In genomic region chr17:76018801-76019200, GRCh38 we compare ENCODE assay signal across 7 cellular contexts. TPM values are rescaled to one million over a fixed set of nuclear protein-coding genes. Genes with fewer than 3 reads are reported as not detected.
"Had no signal": no experiment of that assay in that cellular context is flagged by ENCODE, and none has a peak within 500 bp of the region (broad histone marks: within the 10 kb centered on the region; RNA-seq: fewer than 3 reads in every experiment).

No MANE protein-coding gene starts in this region.

- H2AFZ ChIP-seq: GM23248 had no signal

- H3K27ac ChIP-seq: GM23248 had no signal

- DNase-seq: GM23248, GOT3, H9, HCEC 1CT, IMR-90 had no signal

- ATAC-seq: K562 had no signal

- H3K9ac ChIP-seq: GM23248 had no signal

- H3K4me3 ChIP-seq: GM23248, K562 had no signal

RNA-seq across cellular contexts. Expression of gene EVPL, which starts 8.3 kb away (rescaled TPM):
- total RNA-seq: GM23248, H4, IMR-90 had no signal
- polyA plus RNA-seq: GM23248, IMR-90 had no signal
